In genomic region chr1:16352842-16353535, GRCh38 we compare ENCODE assay signal across 8 cellular contexts. TPM values are rescaled to one million over a fixed set of nuclear protein-coding genes. Genes with fewer than 3 reads are reported as not detected.
DNase-seq lines count a peak whose midpoint lies in the region; ATAC-seq, FAIRE-seq and TF ChIP-seq lines count a peak whose summit lies in the region.

No MANE protein-coding gene starts in this region.

- TF ChIP-seq POLR2A in heart left ventricle (IDR thresholded peaks at IDR 0.05) = no peak
- TF ChIP-seq POLR2A in transverse colon (IDR thresholded peaks at IDR 0.05) = no peak

- H3K9me3 ChIP-seq in heart left ventricle (no peaks in the 10 kb centered on the region), astrocyte (ENCODE audit: insufficient read depth, low read depth, low read length) (no peaks in the 10 kb centered on the region), liver (ENCODE audit: control insufficient read depth in 4 of 4, low read length in 3 of 4) (no peaks in the 10 kb centered on the region), transverse colon (no peaks in the 10 kb centered on the region)

- H3K27ac Mint-ChIP-seq in astrocyte (ENCODE audit: unreplicated experiment) = peak overlapping the region; percentile 91

- no peaks in the 10 kb centered on the region for H3K27me3 ChIP-seq in heart left ventricle
- H3K27me3 ChIP-seq in astrocyte (ENCODE audit: insufficient read depth, low read length) = no peaks in the 10 kb centered on the region
- no peaks in the 10 kb centered on the region for H3K27me3 ChIP-seq in liver (ENCODE audit: control insufficient read depth in 4 of 4, insufficient read depth in 4 of 4, low read length in 3 of 4)
- no peaks in the 10 kb centered on the region for H3K27me3 ChIP-seq in transverse colon

- H3K4me1 Mint-ChIP-seq in astrocyte (ENCODE audit: low read depth, unreplicated experiment) = peaks cover 19% of the 10 kb centered on the region

- no peaks in the 10 kb centered on the region for H3K36me3 Mint-ChIP-seq in astrocyte (ENCODE audit: low read depth, unreplicated experiment)

- TF ChIP-seq RAD21 in liver (IDR thresholded peaks at IDR 0.05) = no peak

- no peak for TF ChIP-seq CTCF in heart left ventricle (IDR thresholded peaks at IDR 0.05)
- no peak for TF ChIP-seq CTCF in astrocyte (IDR thresholded peaks at IDR 0.05; ENCODE audit: insufficient read depth, low read depth, low read length)
- TF ChIP-seq CTCF in liver (IDR thresholded peaks at IDR 0.05; ENCODE audit: low read depth, low read length, missing input control) = no peak
- TF ChIP-seq CTCF in transverse colon (IDR thresholded peaks at IDR 0.05) = no peak

- 53 to 60% (median 58%) methylated on average over 11 of the region's 11 CpGs for WGBS in heart left ventricle, 4 donors
- WGBS in liver = 53% methylated on average over 11 of the region's 11 CpGs
- WGBS in transverse colon (ENCODE audit: low coverage in 1 of 2), 2 donors = 37 to 94% methylated on average over 2 to 11 of the region's 11 CpGs

- TF ChIP-seq EP300 in transverse colon (IDR thresholded peaks at IDR 0.05; ENCODE audit: low read depth) = no peak

- H4K20me1 ChIP-seq in astrocyte (ENCODE audit: insufficient read depth, low read length) = peaks cover 33% of the 10 kb centered on the region

- no peak for FAIRE-seq in astrocyte (lab: Jason Lieb, UNC)

- no peaks in the 10 kb centered on the region for H3K27me3 Mint-ChIP-seq in astrocyte (ENCODE audit: low read depth, unreplicated experiment)

- in situ Hi-C loops in transverse colon (cut with MboI; ENCODE audit: low pct_ligation_motif_present in 1 of 4, low pct_unique_long_range_greater_than_20kb in 1 of 4, low sequenced_read_pairs in 3 of 4) = loop anchor here in 1 of 4 donors (25.0 kb wide), 2 partner anchors 141 to 266 kb away; partner anchors contain the start of gene ARHGEF19

- peak overlapping the region; percentile 93 for H3K4me3 Mint-ChIP-seq in astrocyte (ENCODE audit: unreplicated experiment)

- peak overlapping the region; percentile 70 to 99 (median 88) for H3K4me3 ChIP-seq in heart left ventricle
- H3K4me3 ChIP-seq in astrocyte (ENCODE audit: insufficient read depth, low read depth, low read length) = peak overlapping the region; percentile 75
- H3K4me3 ChIP-seq in liver (ENCODE audit: low read depth in 1 of 3, low read length in 3 of 3) = peak overlapping the region; percentile 81 to 91 (median 89)
- H3K4me3 ChIP-seq in transverse colon = peak overlapping the region in 3 of 4 donors; percentile 85 to 90 (median 86)

- peak overlapping the region; percentile 99 for H2AFZ ChIP-seq in astrocyte (ENCODE audit: low read depth, low read length)

- H3K4me1 ChIP-seq in heart left ventricle = peaks cover 5 to 36% (median 25%) of the 10 kb centered on the region in 12 donors
- H3K4me1 ChIP-seq in astrocyte (ENCODE audit: insufficient read depth, low read length) = peaks cover 22% of the 10 kb centered on the region
- peaks cover 4 to 26% (median 16%) of the 10 kb centered on the region in 4 donors for H3K4me1 ChIP-seq in liver (ENCODE audit: control insufficient read depth in 4 of 4, insufficient read depth in 4 of 4, low read length in 3 of 4)
- H3K4me1 ChIP-seq in transverse colon = peaks cover 12 to 39% (median 15%) of the 10 kb centered on the region in 4 donors

- H3K36me3 ChIP-seq in heart left ventricle (peaks cover 0 to 8% (median 0%) of the 10 kb centered on the region in 9 donors), astrocyte (ENCODE audit: insufficient read depth, low read length) (no peaks in the 10 kb centered on the region), liver (ENCODE audit: control insufficient read depth in 4 of 4, insufficient read depth in 3 of 4, low read depth in 1 of 4, low read length in 3 of 4) (no peaks in the 10 kb centered on the region), transverse colon (no peaks in the 10 kb centered on the region)

- no peaks in the 10 kb centered on the region for H3K9me3 Mint-ChIP-seq in astrocyte (ENCODE audit: unreplicated experiment)

- intact Hi-C loops in heart left ventricle (cut with DNase I) (loop anchor here in 8 of 10 donors (2.0 to 10.0 kb wide), 6 partner anchors 86 to 146 kb away; partner anchors contain the start of gene ARHGEF19 (in 1 of the 8)), left cardiac atrium (cut with DNase I) (loop anchor here in 1 of 2 donors (10.0 kb wide), 1 partner anchor 108 kb away; no protein-coding TSS in a partner anchor), transverse colon (cut with DNase I; ENCODE audit: low total_unique reads) (no loop called here)

- peak overlapping the region; percentile 87 to 97 (median 94) for H3K27ac ChIP-seq in heart left ventricle
- H3K27ac ChIP-seq in astrocyte (ENCODE audit: low read depth, low read length) = peak overlapping the region; percentile 85
- peak overlapping the region; percentile 94 to 96 for H3K27ac ChIP-seq in liver (ENCODE audit: low read depth in 1 of 2, low read length in 2 of 2)
- H3K27ac ChIP-seq in transverse colon = peak overlapping the region; percentile 92 to 95 (median 95)

- H3K9ac ChIP-seq in astrocyte (ENCODE audit: low read length) (peak overlapping the region; percentile 94), liver (ENCODE audit: low read depth in 1 of 2, low read length in 2 of 2) (peak overlapping the region; percentile 91 to 97)

- no peak for ATAC-seq in heart left ventricle
- no peak for ATAC-seq in left cardiac atrium
- ATAC-seq in GM21723 (IDR thresholded peaks at IDR 0.05; ENCODE audit: unreplicated experiment) = no peak

- H3K79me2 ChIP-seq in astrocyte (ENCODE audit: insufficient read depth, low read length) = peaks cover 43% of the 10 kb centered on the region

- peak overlapping the region; percentile 88 for H3K4me2 ChIP-seq in astrocyte (ENCODE audit: low read length)

- DNase-seq in heart left ventricle (no peak), left cardiac atrium (no peak), astrocyte (ENCODE audit: low read depth) (no peak), transverse colon (peak; percentile 29), medulla oblongata (ENCODE audit: extremely low spot score) (no peak)
- no peak for DNase-seq in activated CD8-positive, alpha-beta memory T cell treated with anti-CD3 and anti-CD28 coated beads, Interleukin-2, amount 50 U/mL, for 4 hours

TF ChIP-seq in liver, 16 proteins besides CTCF, POLR2A, EP300 and RAD21 (continues in another document):
- TF ChIP-seq GABPA (IDR thresholded peaks at IDR 0.05 in 1 of 2, conservative IDR thresholded peaks at IDR 0.05 in 1 of 2) = no peak
- TF ChIP-seq ZBTB33 (IDR thresholded peaks at IDR 0.05) = no peak
- TF ChIP-seq RXRA (IDR thresholded peaks at IDR 0.05) = no peak
- no peak for TF ChIP-seq MAX (IDR thresholded peaks at IDR 0.05)
- TF ChIP-seq JUND (IDR thresholded peaks at IDR 0.05) = no peak
- TF ChIP-seq HNF4G (IDR thresholded peaks at IDR 0.05) = no peak
- no peak for TF ChIP-seq REST (IDR thresholded peaks at IDR 0.05)

RNA-seq across cellular contexts. Expression of gene FBXO42, which starts 0.7 kb away (rescaled TPM):
- 10 to 100 TPM; 15.4 to 44.4 (median 22.9) TPM for total RNA-seq in heart left ventricle
- polyA plus RNA-seq in heart left ventricle = 10 to 100 TPM; 11.0 to 18.8 TPM
- total RNA-seq in left cardiac atrium = 10 to 100 TPM; 14.1 to 15.1 TPM
- total RNA-seq in astrocyte = 25.6 and 27.9 TPM in 2 replicates
- 1 to 10 TPM; 6.3 to 9.4 TPM for total RNA-seq in liver
- polyA plus RNA-seq in liver = 1 to 10 TPM; 5.9 to 6.7 TPM
- total RNA-seq in transverse colon = 10 to 100 TPM; 15.7 to 25.4 (median 18.8) TPM

RNA-seq across cellular contexts. Expression of gene SZRD1, which starts 14.1 kb away (rescaled TPM):
- 100 to 1,000 TPM in 3 of 9 donors, 10 to 100 TPM in 6; 57.4 to 130 (median 94.4) TPM for total RNA-seq in heart left ventricle
- 100 to 1,000 TPM in 1 of 2 donors, 10 to 100 TPM in 1; 54.4 to 140 TPM for polyA plus RNA-seq in heart left ventricle
- 100 to 1,000 TPM in 1 of 2 donors, 10 to 100 TPM in 1; 98.0 to 112 TPM for total RNA-seq in left cardiac atrium
- 152 and 165 TPM in 2 replicates for total RNA-seq in astrocyte
- 10 to 100 TPM; 14.2 to 22.3 TPM for total RNA-seq in liver
- polyA plus RNA-seq in liver = 10 to 100 TPM; 27.8 to 44.3 TPM
- 10 to 100 TPM; 54.6 to 66.8 (median 61.7) TPM for total RNA-seq in transverse colon
